In genomic region chr9:109826554-109826953, GRCh38 we compare ENCODE assay signal across 25 cellular contexts.
"Had no signal": no experiment of that assay in that cellular context is flagged by ENCODE, and none has a peak within 500 bp of the region (broad histone marks: within the 10 kb centered on the region; RNA-seq: fewer than 3 reads in every experiment).

No MANE protein-coding gene starts in this region.

- H3K27ac ChIP-seq: ovary, parathyroid adenoma, psoas muscle, right lobe of liver, sigmoid colon, stomach, thoracic aorta, thyroid gland, tibial nerve, upper lobe of left lung, vagina had no signal

- H3K79me2 ChIP-seq: parathyroid adenoma had no signal

- H3K27me3 ChIP-seq: ovary, right lobe of liver, sigmoid colon, stomach, thyroid gland, tibial nerve, upper lobe of left lung, vagina had no signal

- H3K9me3 ChIP-seq: ovary, psoas muscle, right lobe of liver, sigmoid colon, stomach, thoracic aorta, thyroid gland, tibial nerve, upper lobe of left lung, vagina had no signal

- H3K9ac ChIP-seq: parathyroid adenoma had no signal

- ATAC-seq: natural killer cell treated with Interleukin-12 subunit alpha and Interleukin-12 subunit beta and Interleukin-15 and Interleukin-18, amount 100 ng/mL, for 72 hours; right cardiac atrium; right lobe of liver; stimulated activated effector memory CD8-positive, alpha-beta T cell treated with anti-CD3 and anti-CD28 coated beads, Interleukin-12 subunit alpha, Interleukin-12 subunit beta, amount 100 ng/mL, for 72 hours; stimulated activated naive B cell treated with anti-CD40 and anti-IgM and Interleukin-4, amounts not matched to agents 10 μg/mL and 1 μg/mL and 100 μg/mL, for 72 hours had no signal

- H3K4me1 ChIP-seq: parathyroid adenoma, psoas muscle, thyroid gland, tibial nerve, upper lobe of left lung, vagina had no signal

- H3K36me3 ChIP-seq: ovary, right lobe of liver, sigmoid colon, stomach, thoracic aorta, thyroid gland, tibial nerve, upper lobe of left lung, vagina had no signal

- H3K4me3 ChIP-seq: ovary, psoas muscle, right lobe of liver, sigmoid colon, stomach, thoracic aorta, thyroid gland, tibial nerve, upper lobe of left lung, vagina had no signal

- DNase-seq: nephron progenitor cell; occipital lobe; ovary; posterior cingulate gyrus; psoas muscle; right cardiac atrium; right lobe of liver; sigmoid colon; small intestine; stimulated activated CD4-positive, alpha-beta T cell treated with anti-CD3 and anti-CD28 coated beads, Interleukin-15, amount 100 ng/mL, for 24 hours; stimulated activated CD4-positive, alpha-beta T cell treated with anti-CD3 and anti-CD28 coated beads, Interleukin-2, amount 100 ng/mL, for 24 hours; stimulated activated CD4-positive, alpha-beta T cell treated with anti-CD3 and anti-CD28 coated beads, Interleukin-2, amount 100 ng/mL, for 48 hours; stimulated activated CD4-positive, alpha-beta T cell treated with anti-CD3 and anti-CD28 coated beads, Interleukin-4, amount 100 ng/mL, for 24 hours; stimulated activated naive B cell treated with anti-CD40 and anti-IgM and Interleukin-4, amounts not matched to agents 10 μg/mL and 1 μg/mL and 100 μg/mL, for 72 hours; stimulated activated naive CD4-positive, alpha-beta T cell treated with Interleukin-2 at 50 U/mL for 16 hours; stomach; thyroid gland; trophoblast cell; upper lobe of left lung had no signal
